Comparison of ENCODE assay signal across 8 cellular contexts in genomic region chr4:94207469-94208224, GRCh38. TPM values are rescaled to one million over a fixed set of nuclear protein-coding genes. Genes with fewer than 3 reads are reported as not detected.
DNase-seq lines count a peak whose midpoint lies in the region; ATAC-seq and TF ChIP-seq lines count a peak whose summit lies in the region.

Gene SMARCAD1 (plus strand): TSS chr4:94207865. CDS start chr4:94208395, 530 bp downstream.

- H3K27ac Mint-ChIP-seq in nephron progenitor cell = peak within 1 kb of the TSS; percentile 100
- H3K27ac Mint-ChIP-seq in stimulated activated naive CD8-positive, alpha-beta T cell treated with anti-CD3 and anti-CD28 coated beads, Interleukin-15, amount 100 ng/mL, for 72 hours = peak within 1 kb of the TSS; percentile 99

- peaks cover 8% of the 10 kb centered on the region for H3K9me3 Mint-ChIP-seq in nephron progenitor cell
- H3K9me3 Mint-ChIP-seq in stimulated activated naive CD8-positive, alpha-beta T cell treated with anti-CD3 and anti-CD28 coated beads, Interleukin-15, amount 100 ng/mL, for 72 hours = no peaks in the 10 kb centered on the region

- peak within 1 kb of the TSS; percentile 100 for H3K4me3 Mint-ChIP-seq in nephron progenitor cell
- peak within 1 kb of the TSS; percentile 93 to 95 for H3K4me3 Mint-ChIP-seq in stimulated activated naive CD8-positive, alpha-beta T cell treated with anti-CD3 and anti-CD28 coated beads, Interleukin-15, amount 100 ng/mL, for 72 hours

- ATAC-seq in stimulated activated naive CD8-positive, alpha-beta T cell treated with anti-CD3 and anti-CD28 coated beads, Interleukin-15, amount 100 ng/mL, for 72 hours = peak; percentile 96

- DNase-seq in ELF-1 (ENCODE audit: low read depth, low spot score) (peak; percentile 97), H7 (peak; percentile 77), M059J (ENCODE audit: low read depth) (peak; percentile 92), SHP77 (lab: John Stamatoyannopoulos, UW) (peak; percentile 79 to 81), fibroblast of the conjunctiva (ENCODE audit: low read depth) (peak; percentile 90), nephron progenitor cell (peak; percentile 88)
- peak; percentile 73 for DNase-seq in activated effector memory CD4-positive, alpha-beta T cell treated with Interleukin-2 at 50 U/mL for 16 hours
- peak; percentile 81 to 90 for DNase-seq in stimulated activated naive CD8-positive, alpha-beta T cell treated with anti-CD3 and anti-CD28 coated beads, Interleukin-15, amount 100 ng/mL, for 72 hours

- H3K27me3 Mint-ChIP-seq in nephron progenitor cell (ENCODE audit: low read depth, poor library complexity) = no peaks in the 10 kb centered on the region
- H3K27me3 Mint-ChIP-seq in stimulated activated naive CD8-positive, alpha-beta T cell treated with anti-CD3 and anti-CD28 coated beads, Interleukin-15, amount 100 ng/mL, for 72 hours = no peaks in the 10 kb centered on the region

- peak within 1 kb of the TSS; percentile 79 for H3K4me3 ChIP-seq in H7 (ENCODE audit: insufficient read depth, low read depth, low read length)

- H3K36me3 ChIP-seq in H7 (replicated peaks; ENCODE audit: control insufficient read depth, insufficient read depth, low read length) = peaks cover 1% of the 10 kb centered on the region

- H3K27me3 ChIP-seq in H7 (ENCODE audit: control insufficient read depth, insufficient read depth, low read length) = no peaks in the 10 kb centered on the region

- TF ChIP-seq CTCF in nephron progenitor cell (IDR thresholded peaks at IDR 0.05) = no peak

- H3K4me1 Mint-ChIP-seq in nephron progenitor cell = peaks cover 33% of the 10 kb centered on the region
- H3K4me1 Mint-ChIP-seq in stimulated activated naive CD8-positive, alpha-beta T cell treated with anti-CD3 and anti-CD28 coated beads, Interleukin-15, amount 100 ng/mL, for 72 hours = peaks cover 40% of the 10 kb centered on the region

- peaks cover 41% of the 10 kb centered on the region for H3K36me3 Mint-ChIP-seq in nephron progenitor cell (ENCODE audit: low read depth)

RNA-seq across cellular contexts. Expression of gene SMARCAD1, which starts in this region (rescaled TPM):
- 39.5 and 42.4 TPM in 2 replicates for total RNA-seq in H7 (2014; rRNA removed; shearing (Covaris generic))
- total RNA-seq in M059J (2014; rRNA removed; shearing (Covaris generic)) = 14.7 and 18.7 TPM in 2 replicates

Comparison
In these comparisons a context has a peak if more than half of its experiments do, and no peak if none do; other contexts are left out.
1. Peak in every context shown above with its lines: DNase-seq, ATAC-seq and H3K4me3 ChIP-seq.